8 cellular contexts compared by ENCODE assay signal in the genomic region with DNA sequence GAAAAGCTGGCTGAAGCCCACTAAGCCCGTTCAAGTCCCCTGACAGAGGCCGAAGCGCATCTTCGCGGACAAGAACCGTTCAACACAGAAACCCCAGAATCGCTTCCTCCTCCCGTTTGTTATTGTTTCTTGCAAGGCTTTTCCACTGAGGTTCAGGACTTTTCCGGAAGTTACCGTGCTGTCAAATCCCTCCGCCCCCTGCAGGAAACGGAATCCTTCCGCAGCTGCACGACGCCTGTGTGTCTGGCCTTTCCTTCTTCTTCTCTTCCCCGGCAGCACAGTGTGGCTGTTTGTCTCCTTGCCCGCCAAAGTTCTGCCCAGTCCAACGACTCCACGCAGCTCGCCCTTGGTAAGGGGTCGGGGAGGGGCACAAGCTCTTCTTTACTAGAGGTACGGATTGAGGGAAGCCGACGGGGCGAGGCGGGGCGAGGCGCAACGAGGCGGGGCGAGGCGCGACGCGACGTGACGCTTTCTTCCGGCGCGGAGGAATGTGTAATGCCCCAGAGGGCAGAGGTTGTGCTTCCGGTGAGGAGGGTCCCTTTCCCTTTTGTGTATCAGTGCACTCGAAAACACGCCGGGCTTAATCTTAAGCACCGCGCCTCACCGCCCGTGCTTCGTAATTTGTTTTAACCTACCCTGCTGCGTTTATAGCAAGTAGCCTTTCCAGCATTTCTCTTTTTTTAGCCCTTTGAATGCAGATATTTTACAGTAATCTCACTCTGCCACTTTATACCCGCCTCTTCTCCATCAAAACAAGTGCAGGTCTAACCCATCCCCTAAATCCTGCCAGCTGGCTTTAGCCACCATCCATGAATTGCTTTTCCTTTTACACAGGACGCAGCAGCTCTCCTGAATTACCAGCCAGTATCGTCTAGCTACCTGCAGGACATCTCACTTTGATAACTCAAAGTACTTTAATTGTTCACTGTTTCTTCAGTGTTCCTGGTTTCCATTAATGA. TPM values are rescaled to one million over a fixed set of nuclear protein-coding genes. Genes with fewer than 3 reads are reported as not detected.
DNase-seq lines count a peak whose midpoint lies in the region; ATAC-seq and TF ChIP-seq lines count a peak whose summit lies in the region.

A gene (minus strand): TSS at position 183 of the 959 bp plus-strand sequence. CDS start 229 bp downstream, outside the sequence.

- WGBS in aorta, 2 donors, result 1% methylated on average over 52 to 53 of the region's 53 CpGs

- H3K27me3 ChIP-seq in Peyer's patch (no peaks in the 10 kb centered on the region), aorta (ENCODE audit: control insufficient read depth in 1 of 2, insufficient read depth in 2 of 2, low read length in 1 of 2) (no peaks in the 10 kb centered on the region)

- H3K4me3 ChIP-seq in GM12865 (ENCODE audit: low read depth, low read length) (peak within 1 kb of the TSS; percentile 99), Peyer's patch (peak within 1 kb of the TSS; percentile 71 to 92 (median 81)), aorta (ENCODE audit: low read length in 2 of 2) (peak within 1 kb of the TSS; percentile 92 to 98)

- TF ChIP-seq POLR2A in Peyer's patch (IDR thresholded peaks at IDR 0.05), result peak; percentile 50 to 51

- TF ChIP-seq CTCF in GM12865 (IDR thresholded peaks at IDR 0.05; ENCODE audit: insufficient read depth, low read depth, low read length, missing control alignments) (no peak), Peyer's patch (IDR thresholded peaks at IDR 0.05) (peak in 3 of 6 experiments; percentile 6 to 31 (median 22))

- H3K9me3 ChIP-seq in Peyer's patch (no peaks in the 10 kb centered on the region), aorta (ENCODE audit: control insufficient read depth, low read length) (no peaks in the 10 kb centered on the region)

- intact Hi-C loops in left cardiac atrium (cut with DNase I) (no loop called here), aorta (cut with DNase I) (loop anchor here in 1 of 2 donors (1.0 kb wide), 1 partner anchor 12 kb away; a partner anchor contains a TSS)

- peaks cover 0 to 19% (median 7%) of the 10 kb centered on the region in 4 donors for H3K4me1 ChIP-seq in Peyer's patch
- H3K4me1 ChIP-seq in aorta (ENCODE audit: control insufficient read depth in 1 of 2, insufficient read depth in 2 of 2, low read length in 2 of 2), result no peaks in the 10 kb centered on the region

- H3K36me3 ChIP-seq in Peyer's patch (peaks cover 0 to 5% (median 0%) of the 10 kb centered on the region in 3 donors), aorta (ENCODE audit: control insufficient read depth in 1 of 2, insufficient read depth in 2 of 2, low read length in 1 of 2) (no peaks in the 10 kb centered on the region)

- DNase-seq in GM12865 (ENCODE audit: low read depth) (peak; percentile 95), Peyer's patch (peak; percentile 85 to 96 (median 96)), left cardiac atrium (peak; percentile 90), putamen (ENCODE audit: low spot score) (peak; percentile 93), aorta (peak; percentile 94 to 96), NCI-H1092 treated with DMSO at 0.1 percent for 48 hours (lab: John Stamatoyannopoulos, UW) (no peak)
- peak; percentile 74 for DNase-seq in activated naive CD8-positive, alpha-beta T cell treated with anti-CD3 and anti-CD28 coated beads, Interleukin-2, amount 50 U/mL, for 16 hours (ENCODE audit: low read depth, low spot score)

- ATAC-seq in HG02642 (IDR thresholded peaks at IDR 0.05; ENCODE audit: poor library complexity, unreplicated experiment), result peak; percentile 94
- ATAC-seq in left cardiac atrium, result peak; percentile 99
- ATAC-seq in aorta (ENCODE audit: low FRiP score), result peak; percentile 99

- H3K27ac ChIP-seq in Peyer's patch (peak within 1 kb of the TSS; percentile 94 to 95 (median 94)), aorta (ENCODE audit: low read depth in 1 of 2, low read length in 2 of 2) (peak within 1 kb of the TSS; percentile 88 to 95)

RNA-seq across cellular contexts. Expression of the gene that starts here (rescaled TPM):
- total RNA-seq in Peyer's patch (10 to 100 TPM; 38.8 to 72.7 (median 60.8) TPM), left cardiac atrium (10 to 100 TPM; 36.5 to 38.1 TPM), aorta (10 to 100 TPM; 60.1 to 90.5 TPM)
- polyA plus RNA-seq in aorta, result 10 to 100 TPM in 1 of 2 donors, 1 to 10 TPM in 1; 6.6 to 13.6 TPM
